In genomic region chr5:29002481-29002880, GRCh38 we compare ENCODE assay signal across 8 cellular contexts.
"Had no signal": no experiment of that assay in that cellular context is flagged by ENCODE, and none has a peak within 500 bp of the region (broad histone marks: within the 10 kb centered on the region; RNA-seq: fewer than 3 reads in every experiment).

No MANE protein-coding gene starts in this region.

- FAIRE-seq: G401.6, GM12878, GM12891, GM12892, GM18507, GM19239 had no signal

- DNase-seq: GDM1, GF-D8 had no signal

- H3K4me3 ChIP-seq: GM12878 had no signal

- ATAC-seq: GM12878 had no signal
